ENCODE assay signal across 12 cellular contexts in the genomic region with DNA sequence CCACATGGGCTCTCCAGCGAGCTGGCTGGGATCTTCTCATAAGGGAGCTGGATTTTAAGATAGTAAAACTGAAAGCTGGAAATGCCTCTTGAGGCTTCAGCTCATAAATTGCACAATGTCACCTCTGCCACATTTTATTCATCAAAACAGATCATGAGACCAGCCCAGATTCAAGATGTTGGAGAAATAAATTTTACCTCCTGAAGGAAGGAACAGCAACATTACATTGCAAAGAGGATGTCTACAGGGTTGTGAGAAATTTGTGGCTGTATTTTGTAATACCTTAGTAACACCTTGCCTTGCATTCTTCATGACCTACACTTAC.
"Had no signal": no experiment of that assay in that cellular context is flagged by ENCODE, and none has a peak within 500 bp of the region (broad histone marks: within the 10 kb centered on the region; RNA-seq: fewer than 3 reads in every experiment).

No MANE protein-coding gene starts in this region.

- H3K9me3 ChIP-seq: lower lobe of right lung, neutrophil, right atrium auricular region, stomach had no signal

- H3K27ac ChIP-seq: lower lobe of right lung, neutrophil, skin epidermis, stomach had no signal

- DNase-seq: activated CD4-positive, alpha-beta T cell treated with anti-CD3 and anti-CD28 coated beads, Interleukin-2, amount 50 U/mL, for 48 hours; activated gamma-delta T cell; activated T-cell treated with anti-CD3 and anti-CD28 coated beads, Interleukin-2, amount 50 U/mL, for 48 hours; anterior cingulate cortex; effector CD4-positive, alpha-beta T cell; hippocampal formation; lower lobe of right lung; naive thymus-derived CD8-positive, alpha-beta T cell; stomach had no signal

- H3K4me3 ChIP-seq: lower lobe of right lung, right atrium auricular region, skin epidermis, stomach had no signal

- H3K27me3 ChIP-seq: right atrium auricular region, stomach had no signal

- ATAC-seq: lower lobe of right lung; naive thymus-derived CD8-positive, alpha-beta T cell had no signal

- H3K36me3 ChIP-seq: lower lobe of right lung, neutrophil, right atrium auricular region, stomach had no signal
